In the genomic region with DNA sequence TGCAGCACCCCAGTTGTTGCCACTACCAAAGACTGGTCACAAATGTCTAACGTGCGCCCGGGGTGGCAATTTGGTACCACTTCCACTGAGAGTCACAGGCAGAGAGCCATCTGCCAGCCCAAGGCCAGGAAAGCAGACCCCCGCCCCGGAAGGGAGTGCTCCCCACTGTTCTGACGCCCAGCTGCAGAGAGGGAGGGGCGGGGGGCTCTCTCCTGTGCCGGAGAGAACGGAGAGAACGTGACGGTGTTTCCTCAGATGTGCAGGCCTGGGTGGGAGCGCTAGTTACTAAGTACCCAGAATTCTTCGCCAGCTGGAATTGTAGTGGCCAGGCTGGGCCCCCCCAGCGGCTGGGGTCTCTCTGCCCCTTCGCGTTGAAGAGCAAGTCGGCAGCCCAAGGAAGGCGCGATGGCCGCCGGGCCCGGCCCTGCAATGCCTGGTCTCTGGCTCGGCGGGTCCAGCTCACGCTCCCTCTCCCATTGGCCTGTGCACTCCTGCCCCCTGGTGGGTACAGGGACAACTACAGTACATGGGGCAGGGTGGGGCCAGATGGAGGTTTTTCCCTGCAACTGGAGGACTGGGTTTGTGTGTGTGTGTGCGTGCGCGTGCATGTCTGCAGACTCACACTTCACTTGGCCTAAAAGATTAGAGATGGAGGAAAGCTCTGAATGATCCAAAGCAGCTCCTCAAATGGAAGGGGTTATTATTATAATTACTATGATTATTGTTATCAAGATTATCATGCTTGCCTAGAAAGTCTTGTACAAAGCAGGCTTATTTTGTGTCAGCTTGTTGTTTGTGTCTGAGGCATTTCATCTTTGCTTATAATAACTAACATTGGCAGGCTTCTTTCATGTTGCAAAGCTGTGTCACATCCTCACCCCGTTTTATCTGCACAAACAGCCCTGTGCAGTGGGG, we compare ENCODE assay signal across 1 cellular context.
TF ChIP-seq lines count a peak whose summit lies in the region.

No MANE protein-coding gene starts in this region.

TF ChIP-seq in IMR-90, 13 proteins besides CTCF, POLR2A, EP300 and RAD21:
- TF ChIP-seq MAFK (IDR thresholded peaks at IDR 0.05; ENCODE audit: low read depth, low read length) (no peak), MAZ (IDR thresholded peaks at IDR 0.05; ENCODE audit: borderline replicate concordance, low read depth, low read length) (peak; percentile 85; the same call in 1 of the 2 replicates), BHLHE40 (IDR thresholded peaks at IDR 0.05; ENCODE audit: low read depth, low read length) (no peak; the same call in 1 of the 2 replicates), SMC3 (IDR thresholded peaks at IDR 0.05; ENCODE audit: low read depth, low read length) (peak; percentile 94), FOS (IDR thresholded peaks at IDR 0.05; ENCODE audit: low read depth, low read length) (no peak), CEBPB (IDR thresholded peaks at IDR 0.05; ENCODE audit: low read depth, low read length) (no peak), RCOR1 (IDR thresholded peaks at IDR 0.05; ENCODE audit: insufficient replicate concordance, low read length) (no peak), CHD1 (IDR thresholded peaks at IDR 0.05; ENCODE audit: low read depth, low read length) (no peak), MXI1 (IDR thresholded peaks at IDR 0.05; ENCODE audit: borderline replicate concordance, low read depth, low read length) (0 out of 2 replicates have a peak, but pooled peaks have one; percentile 37), RFX5 (IDR thresholded peaks at IDR 0.05; ENCODE audit: low read depth, low read length) (no peak)
- TF ChIP-seq, protein P1, sequence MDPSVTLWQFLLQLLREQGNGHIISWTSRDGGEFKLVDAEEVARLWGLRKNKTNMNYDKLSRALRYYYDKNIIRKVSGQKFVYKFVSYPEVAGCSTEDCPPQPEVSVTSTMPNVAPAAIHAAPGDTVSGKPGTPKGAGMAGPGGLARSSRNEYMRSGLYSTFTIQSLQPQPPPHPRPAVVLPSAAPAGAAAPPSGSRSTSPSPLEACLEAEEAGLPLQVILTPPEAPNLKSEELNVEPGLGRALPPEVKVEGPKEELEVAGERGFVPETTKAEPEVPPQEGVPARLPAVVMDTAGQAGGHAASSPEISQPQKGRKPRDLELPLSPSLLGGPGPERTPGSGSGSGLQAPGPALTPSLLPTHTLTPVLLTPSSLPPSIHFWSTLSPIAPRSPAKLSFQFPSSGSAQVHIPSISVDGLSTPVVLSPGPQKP (IDR thresholded peaks at IDR 0.05; ENCODE audit: borderline replicate concordance, low read depth, low read length) = no peak
- TF ChIP-seq, protein P2, sequence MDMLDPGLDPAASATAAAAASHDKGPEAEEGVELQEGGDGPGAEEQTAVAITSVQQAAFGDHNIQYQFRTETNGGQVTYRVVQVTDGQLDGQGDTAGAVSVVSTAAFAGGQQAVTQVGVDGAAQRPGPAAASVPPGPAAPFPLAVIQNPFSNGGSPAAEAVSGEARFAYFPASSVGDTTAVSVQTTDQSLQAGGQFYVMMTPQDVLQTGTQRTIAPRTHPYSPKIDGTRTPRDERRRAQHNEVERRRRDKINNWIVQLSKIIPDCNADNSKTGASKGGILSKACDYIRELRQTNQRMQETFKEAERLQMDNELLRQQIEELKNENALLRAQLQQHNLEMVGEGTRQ (IDR thresholded peaks at IDR 0.05; ENCODE audit: low read depth, low read length) = no peak
